Comparison of ENCODE assay signal across 8 cellular contexts in genomic region chr1:236523704-236524141, GRCh38. TPM values are rescaled to one million over a fixed set of nuclear protein-coding genes. Genes with fewer than 3 reads are reported as not detected.
DNase-seq lines count a peak whose midpoint lies in the region; ATAC-seq and TF ChIP-seq lines count a peak whose summit lies in the region.

Gene LGALS8, plus strand, starts transcription at chr1:236523982. Its CDS starts 2,089 bp downstream, at chr1:236526071.

- H3K9me3 Mint-ChIP-seq in activated CD8-positive, alpha-beta T cell treated with anti-CD3 and anti-CD28 coated beads for 36 hours: no peaks in the 10 kb centered on the region

- H3K4me1 Mint-ChIP-seq in activated CD8-positive, alpha-beta T cell treated with anti-CD3 and anti-CD28 coated beads for 36 hours (ENCODE audit: low read depth): peaks cover 13% of the 10 kb centered on the region

- H3K27ac ChIP-seq in ectodermal cell (ENCODE audit: insufficient read depth, low read depth, low read length, poor library complexity, severe bottlenecking): no peak within 1 kb of the TSS
- peak within 1 kb of the TSS; percentile 96 to 98 for H3K27ac ChIP-seq in lung (ENCODE audit: low read depth in 1 of 2, low read length in 1 of 2)

- intact Hi-C loops in activated CD8-positive, alpha-beta T cell treated with anti-CD3 and anti-CD28 coated beads for 36 hours (cut with micrococcal nuclease): loop anchor here (10.0 kb wide), 1 partner anchor 419 kb away; no protein-coding TSS in a partner anchor

- H3K4me1 ChIP-seq in ectodermal cell (ENCODE audit: control insufficient read depth, insufficient read depth, low read length) (no peaks in the 10 kb centered on the region), lung (ENCODE audit: control insufficient read depth in 2 of 2, insufficient read depth in 2 of 2, low read length in 2 of 2) (peaks cover 0 to 3% of the 10 kb centered on the region in 2 donors)

- no peaks in the 10 kb centered on the region for H3K9me3 ChIP-seq in ectodermal cell (ENCODE audit: control insufficient read depth, low read length)
- H3K9me3 ChIP-seq in lung (ENCODE audit: control insufficient read depth in 2 of 2, insufficient read depth in 1 of 2, low read length in 1 of 2): no peaks in the 10 kb centered on the region

- H3K4me3 Mint-ChIP-seq in activated CD8-positive, alpha-beta T cell treated with anti-CD3 and anti-CD28 coated beads for 36 hours: peak within 1 kb of the TSS; percentile 84

- no peaks in the 10 kb centered on the region for H3K36me3 ChIP-seq in ectodermal cell (ENCODE audit: control insufficient read depth, insufficient read depth, low read length)
- H3K36me3 ChIP-seq in lung (ENCODE audit: control insufficient read depth in 2 of 2, insufficient read depth in 2 of 2, low read length in 2 of 2): peaks cover 2 to 11% of the 10 kb centered on the region in 2 donors

- no peaks in the 10 kb centered on the region for H3K27me3 Mint-ChIP-seq in activated CD8-positive, alpha-beta T cell treated with anti-CD3 and anti-CD28 coated beads for 36 hours

- ATAC-seq in GM18861 (IDR thresholded peaks at IDR 0.05; ENCODE audit: unreplicated experiment) (peak; percentile 37), HG03095 (IDR thresholded peaks at IDR 0.05; ENCODE audit: unreplicated experiment) (peak; percentile 66), lung (ENCODE audit: insufficient read depth, low FRiP score) (peak; percentile 95)
- ATAC-seq in activated CD8-positive, alpha-beta T cell treated with anti-CD3 and anti-CD28 coated beads for 36 hours: peak; percentile 80

- POLR2A ChIA-PET in activated CD8-positive, alpha-beta T cell treated with anti-CD3 and anti-CD28 coated beads for 36 hours (lab: Charles Lee): interaction anchor here (0.6 to 1.0 kb wide), 2 partner anchors 81 to 165 kb away, joined by 3 read pairs; no protein-coding TSS in a partner anchor

- WGBS in ectodermal cell, 2 experiments: 6 to 8% methylated on average over 35 of the region's 35 CpGs
- 0 to 1% methylated on average over 34 to 35 of the region's 35 CpGs for WGBS in lung, 2 donors

- TF ChIP-seq CTCF in activated CD8-positive, alpha-beta T cell treated with anti-CD3 and anti-CD28 coated beads for 36 hours (IDR thresholded peaks at IDR 0.05): no peak
- no peak for TF ChIP-seq CTCF in lung (IDR thresholded peaks at IDR 0.05; ENCODE audit: control extremely low read depth, extremely low read depth)

- peaks cover 17% of the 10 kb centered on the region for H3K36me3 Mint-ChIP-seq in activated CD8-positive, alpha-beta T cell treated with anti-CD3 and anti-CD28 coated beads for 36 hours (ENCODE audit: low read depth)

- H3K4me3 ChIP-seq in ectodermal cell (ENCODE audit: insufficient read depth, low read depth, low read length) (peak within 1 kb of the TSS; percentile 72), lung (peak within 1 kb of the TSS; percentile 79)

- peaks cover 26% of the 10 kb centered on the region for H3K27me3 ChIP-seq in ectodermal cell (ENCODE audit: control insufficient read depth, insufficient read depth, low read length, poor library complexity, severe bottlenecking)
- H3K27me3 ChIP-seq in lung (ENCODE audit: control insufficient read depth, insufficient read depth): no peaks in the 10 kb centered on the region

- peak within 1 kb of the TSS; percentile 97 for H3K27ac Mint-ChIP-seq in activated CD8-positive, alpha-beta T cell treated with anti-CD3 and anti-CD28 coated beads for 36 hours

- CTCF ChIA-PET in activated CD8-positive, alpha-beta T cell treated with anti-CD3 and anti-CD28 coated beads for 36 hours (lab: Charles Lee): no interaction called here

- DNase-seq in A172 (ENCODE audit: low spot score): peak; percentile 73
- peak; percentile 34 to 71 for DNase-seq in NCI-H526 (lab: John Stamatoyannopoulos, UW)
- DNase-seq in activated CD8-positive, alpha-beta T cell treated with anti-CD3 and anti-CD28 coated beads for 36 hours: peak; percentile 92
- peak; percentile 92 for DNase-seq in lung (ENCODE audit: low spot score)
- peak; percentile 77 to 92 (median 77) for DNase-seq in stimulated activated CD4-positive, alpha-beta T cell treated with anti-CD3 and anti-CD28 coated beads, TNF-alpha, amount 100 ng/mL, for 24 hours (ENCODE audit: low read depth in 3 of 3)

RNA-seq across cellular contexts. Expression of gene LGALS8, which starts in this region (rescaled TPM):
- 96.9 and 104 TPM in 2 replicates for total RNA-seq in A172 (2014; rRNA removed; shearing (Covaris generic))
- total RNA-seq in activated CD8-positive, alpha-beta T cell treated with anti-CD3 and anti-CD28 coated beads for 36 hours: 10 to 100 TPM; 87.3 to 89.3 TPM
- 12.9 TPM for polyA plus RNA-seq in ectodermal cell (2013, experiment 1 of 4)
- 13.3 TPM for polyA plus RNA-seq in ectodermal cell (2013, experiment 2 of 4)
- 10.0 TPM for polyA plus RNA-seq in ectodermal cell (2013, experiment 3 of 4)
- 9.8 TPM for polyA plus RNA-seq in ectodermal cell (2013, experiment 4 of 4)
- 100 to 1,000 TPM in 1 of 2 donors, 10 to 100 TPM in 1; 62.0 to 160 TPM for total RNA-seq in lung
- 10 to 100 TPM; 29.9 to 44.2 TPM for polyA plus RNA-seq in lung

Comparison
In these comparisons a context has a peak if more than half of its experiments do, and no peak if none do; other contexts are left out.
1. ATAC-seq: peak in every context shown above with its lines; median percentile 95 in lung; 80 in activated CD8-positive, alpha-beta T cell treated with anti-CD3 and anti-CD28 coated beads for 36 hours; 66 in HG03095; 37 in GM18861.